9 cellular contexts compared by ENCODE assay signal in the genomic region with DNA sequence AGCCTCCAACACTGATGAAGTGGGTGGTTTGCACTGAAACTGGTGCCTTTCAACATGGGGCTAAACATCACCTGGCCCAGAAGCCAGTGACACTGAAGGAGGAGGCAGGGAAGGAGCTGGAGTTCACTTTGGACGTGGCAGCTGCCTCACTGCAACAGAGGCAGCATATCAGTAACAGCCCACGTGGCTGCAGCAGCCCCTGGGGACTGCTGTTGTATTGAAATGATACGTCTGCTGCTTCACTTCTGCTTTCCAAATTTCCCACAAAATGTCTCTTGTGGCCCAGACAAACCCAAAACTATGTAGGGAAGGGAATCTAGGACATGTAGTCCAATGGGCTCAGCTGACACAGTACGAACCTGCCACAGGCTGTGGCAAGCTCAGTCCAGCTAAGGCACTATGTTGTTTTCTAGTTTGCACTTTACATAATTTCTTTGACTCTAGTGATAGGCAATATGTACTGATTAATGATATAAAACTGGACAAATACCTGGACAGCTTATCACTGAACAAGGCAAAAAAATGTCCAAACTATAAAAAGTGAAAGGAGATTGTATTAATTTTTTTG.
DNase-seq lines count a peak whose midpoint lies in the region; ATAC-seq, FAIRE-seq and TF ChIP-seq lines count a peak whose summit lies in the region.
"Had no signal": no experiment of that assay in that cellular context is flagged by ENCODE, and none has a peak within 500 bp of the region (broad histone marks: within the 10 kb centered on the region; RNA-seq: fewer than 3 reads in every experiment).

No MANE protein-coding gene starts in this region.

- intact Hi-C loops in GM12878 (cut with micrococcal nuclease; ENCODE audit: unreplicated experiment) (loop anchor here (1.0 to 5.0 kb wide), 4 partner anchors 33 to 157 kb away; no protein-coding TSS in a partner anchor), natural killer cell (cut with micrococcal nuclease) (no loop called here)

- H3K4me3 ChIP-seq in GM12878, result no peak overlapping the region

- no peaks in the 10 kb centered on the region for H3K36me3 ChIP-seq in GM12878 (ENCODE audit: control insufficient read depth in 2 of 2, insufficient read depth in 2 of 2, low read length in 1 of 2)

- H3K36me3 Mint-ChIP-seq in natural killer cell, result no peaks in the 10 kb centered on the region

- H3K4me1 ChIP-seq in GM12878 (ENCODE audit: control insufficient read depth, insufficient read depth, low read length), result peaks cover 24% of the 10 kb centered on the region

- SMC1A ChIA-PET in GM12878 (lab: Charles Lee; ENCODE audit: uncharacterized antibody, unreplicated experiment), result interaction anchor here (0.9 to 5.3 kb wide), 27 partner anchors 10 to 248 kb away, joined by 3 to 76 read pairs (median 10); a partner anchor contains a TSS

- ATAC-seq in GM18498 (IDR thresholded peaks at IDR 0.05; ENCODE audit: unreplicated experiment) (peak; percentile 94), GM21381 (IDR thresholded peaks at IDR 0.05; ENCODE audit: unreplicated experiment) (peak; percentile 95), HG03139 (IDR thresholded peaks at IDR 0.05; ENCODE audit: unreplicated experiment) (peak; percentile 91), GM12878 (peak; percentile 92), natural killer cell (no peak)
- ATAC-seq: Panc1 had no signal

- no peak overlapping the region for H3K9ac ChIP-seq in GM12878 (ENCODE audit: control insufficient read depth, insufficient read depth, low read length)

- no peaks in the 10 kb centered on the region for H3K9me3 ChIP-seq in GM12878 (replicated peaks; ENCODE audit: control insufficient read depth, insufficient read depth, low read length)

- H3K27me3 ChIP-seq in GM12878 (replicated peaks in 1 of 2; ENCODE audit: control insufficient read depth in 2 of 2, insufficient read depth in 2 of 2, low read length in 1 of 2), result no peaks in the 10 kb centered on the region; a peak in 1 of 4 replicates

- no peak overlapping the region for H3K27ac Mint-ChIP-seq in natural killer cell

- no peaks in the 10 kb centered on the region for H3K9me3 Mint-ChIP-seq in natural killer cell

- TF ChIP-seq RAD21 in GM12878 (IDR thresholded peaks at IDR 0.05; ENCODE audit: insufficient read depth, low read depth, low read length), result no peak

- H3K79me2 ChIP-seq in GM12878 (ENCODE audit: control insufficient read depth, insufficient read depth, low read length), result no peaks in the 10 kb centered on the region

- in situ Hi-C loops in GM12878 (cut with MboI), result no loop called here

- POLR2A ChIA-PET in GM12878 (lab: Charles Lee), result interaction anchor here (0.6 to 2.4 kb wide), 5 partner anchors 9 to 330 kb away, joined by 3 to 7 read pairs (median 4); no protein-coding TSS in a partner anchor

- CTCF ChIA-PET in GM12878 (lab: Yijun Ruan, JAX), result interaction anchor here (0.6 to 5.1 kb wide), 19 partner anchors 9 to 188 kb away, joined by 3 to 68 read pairs (median 5); no protein-coding TSS in a partner anchor

- H3K27me3 Mint-ChIP-seq in natural killer cell (ENCODE audit: low read depth in 2 of 2), result peaks cover 0 to 3% of the 10 kb centered on the region in 2 donors

- H3K4me1 Mint-ChIP-seq in natural killer cell, result no peaks in the 10 kb centered on the region

- RAD21 ChIA-PET in GM12878 (lab: Charles Lee; ENCODE audit: unreplicated experiment), result interaction anchor here (0.7 to 4.1 kb wide), 24 partner anchors 9 to 346 kb away, joined by 3 to 80 read pairs (median 6); no protein-coding TSS in a partner anchor

- TF ChIP-seq CTCF in GM12878 (IDR thresholded peaks at IDR 0.05 in 2 of 3, conservative IDR thresholded peaks at IDR 0.05 in 1 of 3; ENCODE audit: control insufficient read depth in 2 of 3, extremely low read depth in 1 of 3, insufficient read depth in 1 of 3, low read depth in 3 of 3, low read length in 3 of 3), result no peak
- TF ChIP-seq CTCF in natural killer cell (IDR thresholded peaks at IDR 0.05), result no peak

- TF ChIP-seq POLR2A in GM12878 (IDR thresholded peaks at IDR 0.05; ENCODE audit: low read depth, low read length), result no peak

- H3K4me2 ChIP-seq in GM12878 (ENCODE audit: control insufficient read depth, insufficient read depth), result peak overlapping the region; percentile 43

- 8% methylated on average over 4 of the region's 4 CpGs for WGBS in GM12878 (ENCODE audit: insufficient coverage, insufficient replicate concordance, low lambda C conversion rate, missing lambda C conversion rate)

- no peak overlapping the region; the same call in 1 of the 2 replicates for H2AFZ ChIP-seq in GM12878 (ENCODE audit: control insufficient read depth, low read depth, low read length)

- H4K20me1 ChIP-seq in GM12878 (ENCODE audit: control insufficient read depth, insufficient read depth), result no peaks in the 10 kb centered on the region

- FAIRE-seq in GM12878 (lab: Jason Lieb, UNC), result peak; percentile 66

- H3K27ac ChIP-seq in GM12878 (ENCODE audit: control insufficient read depth, insufficient read depth), result no peak overlapping the region

- H3K4me3 Mint-ChIP-seq in natural killer cell, result no peak overlapping the region

- no TSS peak for BruUV-seq in GM12878 (replicated peaks; lab: Mats Ljungman, UMichigan)

- peak; percentile 76 for DNase-seq in GM12878 (ENCODE audit: low read depth, low spot score)
- no peak for DNase-seq in natural killer cell
- no peak for DNase-seq in NK-92 (lab: John Stamatoyannopoulos, UW; ENCODE audit: unreplicated experiment)
- no peak for DNase-seq in HuH-7.5 (ENCODE audit: low spot score)
- no peak for DNase-seq in 8988T

- TF ChIP-seq EP300 in GM12878 (IDR thresholded peaks at IDR 0.05; ENCODE audit: borderline replicate concordance in 1 of 2, control insufficient read depth in 1 of 2, low read depth in 2 of 2, low read length in 2 of 2), result peak; percentile 90 to 98

TF ChIP-seq in GM12878, 131 proteins besides CTCF, POLR2A, EP300 and RAD21 (continues in another document):
- 0 out of 2 replicates have a peak, but pooled peaks have one; percentile 25 for TF ChIP-seq FOXM1 (IDR thresholded peaks at IDR 0.05; ENCODE audit: low read depth, low read length)
- peak; percentile 98 for TF ChIP-seq IRF4 (IDR thresholded peaks at IDR 0.05; ENCODE audit: low read depth, low read length)
- TF ChIP-seq CREB1 (IDR thresholded peaks at IDR 0.05; ENCODE audit: low read depth), result peak; percentile 42; the same call in 1 of the 2 replicates
- 0 out of 2 replicates have a peak, but pooled peaks have one; percentile 14 for TF ChIP-seq ESRRA (IDR thresholded peaks at IDR 0.05; ENCODE audit: low read length)
- peak; percentile 89 for TF ChIP-seq RELB (IDR thresholded peaks at IDR 0.05; ENCODE audit: low read depth)
- TF ChIP-seq RUNX3 (IDR thresholded peaks at IDR 0.05; ENCODE audit: low read length), result peak; percentile 89
- TF ChIP-seq, protein P1, sequence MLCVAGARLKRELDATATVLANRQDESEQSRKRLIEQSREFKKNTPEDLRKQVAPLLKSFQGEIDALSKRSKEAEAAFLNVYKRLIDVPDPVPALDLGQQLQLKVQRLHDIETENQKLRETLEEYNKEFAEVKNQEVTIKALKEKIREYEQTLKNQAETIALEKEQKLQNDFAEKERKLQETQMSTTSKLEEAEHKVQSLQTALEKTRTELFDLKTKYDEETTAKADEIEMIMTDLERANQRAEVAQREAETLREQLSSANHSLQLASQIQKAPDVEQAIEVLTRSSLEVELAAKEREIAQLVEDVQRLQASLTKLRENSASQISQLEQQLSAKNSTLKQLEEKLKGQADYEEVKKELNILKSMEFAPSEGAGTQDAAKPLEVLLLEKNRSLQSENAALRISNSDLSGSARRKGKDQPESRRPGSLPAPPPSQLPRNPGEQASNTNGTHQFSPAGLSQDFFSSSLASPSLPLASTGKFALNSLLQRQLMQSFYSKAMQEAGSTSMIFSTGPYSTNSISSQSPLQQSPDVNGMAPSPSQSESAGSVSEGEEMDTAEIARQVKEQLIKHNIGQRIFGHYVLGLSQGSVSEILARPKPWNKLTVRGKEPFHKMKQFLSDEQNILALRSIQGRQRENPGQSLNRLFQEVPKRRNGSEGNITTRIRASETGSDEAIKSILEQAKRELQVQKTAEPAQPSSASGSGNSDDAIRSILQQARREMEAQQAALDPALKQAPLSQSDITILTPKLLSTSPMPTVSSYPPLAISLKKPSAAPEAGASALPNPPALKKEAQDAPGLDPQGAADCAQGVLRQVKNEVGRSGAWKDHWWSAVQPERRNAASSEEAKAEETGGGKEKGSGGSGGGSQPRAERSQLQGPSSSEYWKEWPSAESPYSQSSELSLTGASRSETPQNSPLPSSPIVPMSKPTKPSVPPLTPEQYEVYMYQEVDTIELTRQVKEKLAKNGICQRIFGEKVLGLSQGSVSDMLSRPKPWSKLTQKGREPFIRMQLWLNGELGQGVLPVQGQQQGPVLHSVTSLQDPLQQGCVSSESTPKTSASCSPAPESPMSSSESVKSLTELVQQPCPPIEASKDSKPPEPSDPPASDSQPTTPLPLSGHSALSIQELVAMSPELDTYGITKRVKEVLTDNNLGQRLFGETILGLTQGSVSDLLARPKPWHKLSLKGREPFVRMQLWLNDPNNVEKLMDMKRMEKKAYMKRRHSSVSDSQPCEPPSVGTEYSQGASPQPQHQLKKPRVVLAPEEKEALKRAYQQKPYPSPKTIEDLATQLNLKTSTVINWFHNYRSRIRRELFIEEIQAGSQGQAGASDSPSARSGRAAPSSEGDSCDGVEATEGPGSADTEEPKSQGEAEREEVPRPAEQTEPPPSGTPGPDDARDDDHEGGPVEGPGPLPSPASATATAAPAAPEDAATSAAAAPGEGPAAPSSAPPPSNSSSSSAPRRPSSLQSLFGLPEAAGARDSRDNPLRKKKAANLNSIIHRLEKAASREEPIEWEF (IDR thresholded peaks at IDR 0.05; ENCODE audit: insufficient replicate concordance, low read depth, low read length), result no peak
- TF ChIP-seq CBX5 (IDR thresholded peaks at IDR 0.05; ENCODE audit: low read depth), result peak; percentile 56; the same call in 1 of the 2 replicates
- TF ChIP-seq JUND (IDR thresholded peaks at IDR 0.05; ENCODE audit: low read depth, low read length), result peak; percentile 84; the same call in 1 of the 2 replicates
- peak; percentile 54 for TF ChIP-seq SP1 (IDR thresholded peaks at IDR 0.05; ENCODE audit: low read depth, low read length)
- TF ChIP-seq EED (IDR thresholded peaks at IDR 0.05; ENCODE audit: low read depth), result peak; percentile 57; the same call in 1 of the 2 replicates

Comparison
In these comparisons a context has a peak if more than half of its experiments do, and no peak if none do; other contexts are left out.
1. ATAC-seq: peak in GM18498 (single experiment), GM21381 (single experiment), HG03139 (single experiment) and GM12878 (single experiment); none in natural killer cell (0 of 3).